In genomic region chr2:189829092-189829843, GRCh38 we compare ENCODE assay signal across 25 cellular contexts. TPM values are rescaled to one million over a fixed set of nuclear protein-coding genes. Genes with fewer than 3 reads are reported as not detected.
DNase-seq lines count a peak whose midpoint lies in the region; ATAC-seq and TF ChIP-seq lines count a peak whose summit lies in the region.
"Had no signal": no experiment of that assay in that cellular context is flagged by ENCODE, and none has a peak within 500 bp of the region (broad histone marks: within the 10 kb centered on the region; RNA-seq: fewer than 3 reads in every experiment).

No MANE protein-coding gene starts in this region.

- no peak for TF ChIP-seq CTCF in fibroblast of mammary gland (conservative IDR thresholded peaks at IDR 0.05; ENCODE audit: control insufficient read depth, insufficient read depth, low read depth, low read length)

- H3K4me3 ChIP-seq in fibroblast of mammary gland (ENCODE audit: control insufficient read depth, low read depth, low read length): no peak overlapping the region
- H3K4me3 ChIP-seq: ascending aorta, hepatocyte, right lobe of liver, SJSA1 had no signal

- DNase-seq in EL: peak; percentile 13
- DNase-seq in RPMI7951 (ENCODE audit: low read depth): peak; percentile 26
- peak; percentile 69 for DNase-seq in fibroblast of mammary gland (ENCODE audit: low read depth)
- peak; percentile 38 for DNase-seq in retina
- no peak for DNase-seq in NCI-H187 (lab: John Stamatoyannopoulos, UW)
- DNase-seq: activated CD4-positive, alpha-beta T cell treated with anti-CD3 and anti-CD28 coated beads, Interleukin-2, amount 10 ng/mL, durations not matched to agents 24 days and 14 days; CD8-positive, alpha-beta memory T cell; dermis blood vessel endothelial cell; foreskin keratinocyte; GDM1; H7; immature natural killer cell; Karpas-422; mesendoderm; NCI-H146; NCI-H510A treated with DMSO at 0.1 percent for 48 hours; right lobe of liver; stimulated activated CD4-positive, alpha-beta T cell treated with anti-CD3 and anti-CD28 coated beads, Interleukin-12 subunit alpha, Interleukin-12 subunit beta, amount 100 ng/mL, for 4 hours; stimulated activated naive CD8-positive, alpha-beta T cell treated with anti-CD3 and anti-CD28 coated beads, Interleukin-15, Interleukin-2, amounts not matched to agents 100 U/mL and 50 U/mL, for 24 hours had no signal

- ATAC-seq in HG03159 (IDR thresholded peaks at IDR 0.05; ENCODE audit: unreplicated experiment) (no peak), GM19035 (IDR thresholded peaks at IDR 0.05; ENCODE audit: unreplicated experiment) (no peak)
- ATAC-seq: foreskin keratinocyte; left lobe of liver; right lobe of liver; stimulated activated naive CD8-positive, alpha-beta T cell treated with anti-CD3 and anti-CD28 coated beads, Interleukin-15, Interleukin-2, amounts not matched to agents 100 U/mL and 50 U/mL, for 24 hours had no signal

RNA-seq across cellular contexts. Expression of gene PMS1, which starts 45.0 kb away (rescaled TPM):
- total RNA-seq in RPMI7951 (2014; rRNA removed; shearing (Covaris generic)): 27.3 and 30.3 TPM in 2 replicates

RNA-seq across cellular contexts. Expression of gene ORMDL1, which starts 45.1 kb away (rescaled TPM):
- total RNA-seq in RPMI7951 (2014; rRNA removed; shearing (Covaris generic)): 75.7 and 84.3 TPM in 2 replicates

Comparison
In these comparisons a context has a peak if more than half of its experiments do, and no peak if none do; other contexts are left out.
1. DNase-seq: peak in EL (single experiment), RPMI7951 (single experiment), fibroblast of mammary gland (single experiment) and retina (single experiment); none in NCI-H187 (0 of 2).